In genomic region chr7:2251841-2252771, GRCh38 we compare ENCODE assay signal across 14 cellular contexts. TPM values are rescaled to one million over a fixed set of nuclear protein-coding genes. Genes with fewer than 3 reads are reported as not detected.
DNase-seq lines count a peak whose midpoint lies in the region; ATAC-seq, FAIRE-seq and TF ChIP-seq lines count a peak whose summit lies in the region.
"Had no signal": no experiment of that assay in that cellular context is flagged by ENCODE, and none has a peak within 500 bp of the region (broad histone marks: within the 10 kb centered on the region; RNA-seq: fewer than 3 reads in every experiment).

No MANE protein-coding gene starts in this region.

- 92% methylated on average over 16 of the region's 24 CpGs for WGBS in SK-N-SH (ENCODE audit: low lambda C conversion rate)
- WGBS in spleen, 5 donors, result 71 to 80% (median 77%) methylated on average over 16 to 24 of the region's 24 CpGs

- dilution Hi-C loops in endothelial cell of umbilical vein (cut with MboI; ENCODE audit: extremely low pct_ligation_motif_present, low sequenced_read_pairs), result no loop called here

- H3K4me1 ChIP-seq in SK-N-SH (ENCODE audit: control insufficient read depth in 1 of 2, insufficient read depth in 2 of 2, low read depth in 1 of 2, low read length in 1 of 2), result peaks cover 5 to 16% of the 10 kb centered on the region in 2 experiments; a peak in 3 of 4 replicates
- H3K4me1 ChIP-seq in endothelial cell of umbilical vein (ENCODE audit: control insufficient read depth, extremely low read depth, insufficient read depth, low read length), result peaks cover 17% of the 10 kb centered on the region
- peaks cover 9 to 50% (median 26%) of the 10 kb centered on the region in 6 donors for H3K4me1 ChIP-seq in spleen

- TF ChIP-seq EP300 in SK-N-SH (IDR thresholded peaks at IDR 0.05; ENCODE audit: borderline replicate concordance in 1 of 2, low read depth in 1 of 2, low read length in 1 of 2), result no peak

- H3K9me2 ChIP-seq in SK-N-SH, result no peaks in the 10 kb centered on the region

- intact Hi-C loops in endothelial cell of umbilical vein (cut with micrococcal nuclease), result no loop called here
- intact Hi-C loops in spleen (cut with DNase I; ENCODE audit: low total_unique reads), result no loop called here

- no peak for TF ChIP-seq POLR2A in NB4 (IDR thresholded peaks at IDR 0.05; ENCODE audit: extremely low read depth, insufficient read length)
- no peak for TF ChIP-seq POLR2A in endothelial cell of umbilical vein (IDR thresholded peaks at IDR 0.05; ENCODE audit: low read depth, low read length)
- TF ChIP-seq POLR2A in spleen (IDR thresholded peaks at IDR 0.05), result no peak

- no peak for TF ChIP-seq CTCF in SK-N-SH (IDR thresholded peaks at IDR 0.05)
- TF ChIP-seq CTCF in NB4 (IDR thresholded peaks at IDR 0.05; ENCODE audit: low read depth, low read length), result no peak
- TF ChIP-seq CTCF in endothelial cell of umbilical vein (IDR thresholded peaks at IDR 0.05; ENCODE audit: extremely low read depth in 1 of 2, insufficient read depth in 1 of 2, low read depth in 1 of 2, low read length in 2 of 2), result no peak
- TF ChIP-seq CTCF in spleen (IDR thresholded peaks at IDR 0.05 in 8 of 11, conservative IDR thresholded peaks at IDR 0.05 in 3 of 11), result no peak

- CTCF ChIA-PET in SK-N-SH (lab: Yijun Ruan, JAX), result interaction anchor here (1.1 to 2.9 kb wide), 3 partner anchors 10 to 96 kb away, joined by 5 to 16 read pairs (median 14); partner anchors contain the start of genes MRM2 and NUDT1
- CTCF ChIA-PET in endothelial cell of umbilical vein (lab: Charles Lee), result no interaction called here

- H3K9me1 ChIP-seq in endothelial cell of umbilical vein (replicated peaks; ENCODE audit: control insufficient read depth, extremely low read depth, insufficient read depth, low read length), result no peaks in the 10 kb centered on the region

- no peak overlapping the region for H3K4me2 ChIP-seq in SK-N-SH
- H3K4me2 ChIP-seq in endothelial cell of umbilical vein (ENCODE audit: insufficient read depth, low read length), result no peak overlapping the region

- BruUV-seq in endothelial cell of umbilical vein (replicated peaks; lab: Mats Ljungman, UMichigan), result TSS peak; percentile 33

- H3K36me3 ChIP-seq in SK-N-SH (replicated peaks in 1 of 2; ENCODE audit: control insufficient read depth in 1 of 2, insufficient read depth in 2 of 2, low read length in 1 of 2) (peaks cover 0 to 17% of the 10 kb centered on the region in 2 experiments), endothelial cell of umbilical vein (ENCODE audit: control insufficient read depth in 2 of 2, extremely low read depth in 1 of 2, insufficient read depth in 2 of 2, low read length in 2 of 2) (peaks cover 0 to 8% of the 10 kb centered on the region in 2 experiments), spleen (peaks cover 0 to 67% (median 47%) of the 10 kb centered on the region in 6 donors)

- H4K20me1 ChIP-seq in SK-N-SH (ENCODE audit: insufficient read depth) (no peaks in the 10 kb centered on the region), endothelial cell of umbilical vein (replicated peaks; ENCODE audit: control insufficient read depth, extremely low read depth, insufficient read depth, low read length) (no peaks in the 10 kb centered on the region)

- TF ChIP-seq RAD21 in SK-N-SH (IDR thresholded peaks at IDR 0.05; ENCODE audit: low read length), result no peak

- no peak overlapping the region for H2AFZ ChIP-seq in SK-N-SH (ENCODE audit: low read depth)
- no peak overlapping the region for H2AFZ ChIP-seq in endothelial cell of umbilical vein (ENCODE audit: low read depth, low read length)

- H3K27ac ChIP-seq in SK-N-SH (ENCODE audit: low read depth in 2 of 2, low read length in 1 of 2) (peak overlapping the region in 1 of 2 experiments; percentile 43; a peak in 1 of 4 replicates), endothelial cell of umbilical vein (ENCODE audit: insufficient read depth, low read depth, low read length) (no peak overlapping the region), spleen (peak overlapping the region in 5 of 8 donors; percentile 18 to 69 (median 27))
- H3K27ac ChIP-seq: coronary artery had no signal

- POLR2A ChIA-PET in SK-N-SH (lab: Yijun Ruan, JAX), result no interaction called here
- POLR2A ChIA-PET in endothelial cell of umbilical vein (lab: Charles Lee), result no interaction called here

- H3K4me3 ChIP-seq in SK-N-SH (ENCODE audit: low read depth in 2 of 2, low read length in 1 of 2) (no peak overlapping the region), NB4 (ENCODE audit: low read depth, low read length) (no peak overlapping the region), endothelial cell of umbilical vein (replicated peaks in 1 of 3; ENCODE audit: insufficient read depth in 1 of 3, low read depth in 1 of 3, low read length in 3 of 3) (no peak overlapping the region), spleen (no peak overlapping the region)
- H3K4me3 ChIP-seq: coronary artery, mucosa of descending colon had no signal

- ATAC-seq in SK-N-SH treated with all-trans-retinoic acid at 6 μM for 48 hours, result no peak
- ATAC-seq: mucosa of descending colon had no signal

- peaks cover 32% of the 10 kb centered on the region for H3F3A ChIP-seq in SK-N-SH (replicated peaks; ENCODE audit: insufficient read depth)

- no peak overlapping the region for H3K9ac ChIP-seq in SK-N-SH
- H3K9ac ChIP-seq in endothelial cell of umbilical vein (replicated peaks; ENCODE audit: extremely low read depth, insufficient read depth, low read length), result no peak overlapping the region

- no peaks in the 10 kb centered on the region; the same call in 1 of the 2 replicates for H3K79me2 ChIP-seq in SK-N-SH (ENCODE audit: insufficient read depth)
- no peaks in the 10 kb centered on the region for H3K79me2 ChIP-seq in endothelial cell of umbilical vein (ENCODE audit: control insufficient read depth, insufficient read depth, low read length)

- FAIRE-seq in endothelial cell of umbilical vein (lab: Jason Lieb, UNC), result no peak

- H3K9me3 ChIP-seq in SK-N-SH (no peaks in the 10 kb centered on the region), endothelial cell of umbilical vein (replicated peaks; ENCODE audit: control insufficient read depth, insufficient read depth, low read length) (no peaks in the 10 kb centered on the region), spleen (no peaks in the 10 kb centered on the region)
- H3K9me3 ChIP-seq: mucosa of descending colon had no signal

- peak; percentile 74 for DNase-seq in SK-N-SH
- peak; percentile 42 for DNase-seq in NB4 (ENCODE audit: low read depth)
- DNase-seq in endothelial cell of umbilical vein (ENCODE audit: low read depth, low spot score), result no peak
- peak; percentile 75 for DNase-seq in spleen
- DNase-seq in middle frontal gyrus (ENCODE audit: extremely low spot score, low spot score), result no peak
- no peak for DNase-seq in AML-193 (lab: John Stamatoyannopoulos, UW)
- DNase-seq in 8988T, result no peak
- DNase-seq: erythroblast, MM.1S, mucosa of descending colon, NCI-H2029, NCI-H69 had no signal

- H3K27me3 ChIP-seq in SK-N-SH (ENCODE audit: insufficient read depth) (no peaks in the 10 kb centered on the region), endothelial cell of umbilical vein (ENCODE audit: control insufficient read depth in 2 of 2, insufficient read depth in 2 of 2, low read length in 2 of 2) (no peaks in the 10 kb centered on the region), spleen (replicated peaks in 1 of 7) (no peaks in the 10 kb centered on the region)

RNA-seq across cellular contexts. Expression of gene NUDT1, which starts 10.1 kb away (rescaled TPM):
- polyA plus RNA-seq in SK-N-SH (2012; rRNA removed) (79.5 and 98.1 TPM in 2 replicates), endothelial cell of umbilical vein (22.9 and 25.9 TPM in 2 replicates), spleen (10 to 100 TPM; 38.2 to 69.3 (median 42.4) TPM)
- polyA plus RNA-seq in SK-N-SH (2012; cell fraction: cytosol; rRNA removed), result 69.1 and 83.0 TPM in 2 replicates
- polyA plus RNA-seq in SK-N-SH (2012; cell fraction: nucleus; rRNA removed), result 53.9 and 64.3 TPM in 2 replicates
- total RNA-seq in endothelial cell of umbilical vein (23.9 and 26.0 TPM in 2 replicates), spleen (10 to 100 TPM; 13.7 to 29.4 (median 20.4) TPM)
- polyA plus RNA-seq in endothelial cell of umbilical vein (2011; cell fraction: cytosol; rRNA removed), result 25.7 and 26.2 TPM in 2 replicates
- polyA plus RNA-seq in endothelial cell of umbilical vein (2011; cell fraction: nucleus; rRNA removed), result 10.5 and 10.6 TPM in 2 replicates
- polyA plus RNA-seq in endothelial cell of umbilical vein (2012), result 19.9 and 31.0 TPM in 2 replicates
- polyA minus RNA-seq in endothelial cell of umbilical vein, result 8.4 and 8.5 TPM in 2 replicates
- polyA minus RNA-seq in endothelial cell of umbilical vein (2011; cell fraction: cytosol; rRNA and poly(A)+ RNA removed), result 16.8 TPM
- 0.77 and 4.4 TPM in 2 replicates for polyA minus RNA-seq in endothelial cell of umbilical vein (2011; cell fraction: nucleus; rRNA and poly(A)+ RNA removed)

RNA-seq across cellular contexts. Expression of gene MRM2, which starts 10.1 kb away (rescaled TPM):
- polyA plus RNA-seq in SK-N-SH (2012; rRNA removed) (30.7 and 34.8 TPM in 2 replicates), endothelial cell of umbilical vein (8.2 and 10.6 TPM in 2 replicates), spleen (10 to 100 TPM; 24.1 to 35.8 (median 27.2) TPM)
- polyA plus RNA-seq in SK-N-SH (2012; cell fraction: cytosol; rRNA removed), result 36.0 and 37.6 TPM in 2 replicates
- polyA plus RNA-seq in SK-N-SH (2012; cell fraction: nucleus; rRNA removed), result 13.9 and 18.7 TPM in 2 replicates
- total RNA-seq in endothelial cell of umbilical vein (20.8 and 21.3 TPM in 2 replicates), spleen (10 to 100 TPM; 19.0 to 24.7 (median 23.3) TPM)
- 12.9 and 15.6 TPM in 2 replicates for polyA plus RNA-seq in endothelial cell of umbilical vein (2011; cell fraction: cytosol; rRNA removed)
- polyA plus RNA-seq in endothelial cell of umbilical vein (2011; cell fraction: nucleus; rRNA removed), result 6.6 and 8.0 TPM in 2 replicates
- 15.3 and 18.3 TPM in 2 replicates for polyA plus RNA-seq in endothelial cell of umbilical vein (2012)
- polyA minus RNA-seq in endothelial cell of umbilical vein, result 10.1 and 12.2 TPM in 2 replicates
- 12.2 TPM for polyA minus RNA-seq in endothelial cell of umbilical vein (2011; cell fraction: cytosol; rRNA and poly(A)+ RNA removed)
- polyA minus RNA-seq in endothelial cell of umbilical vein (2011; cell fraction: nucleus; rRNA and poly(A)+ RNA removed), result 2.6 and 4.6 TPM in 2 replicates

RNA-seq across cellular contexts. Expression of gene MAD1L1, which starts 19.4 kb away (rescaled TPM):
- 28.7 and 46.2 TPM in 2 replicates for polyA plus RNA-seq in SK-N-SH (2012; rRNA removed)
- polyA plus RNA-seq in SK-N-SH (2012; cell fraction: cytosol; rRNA removed), result 20.4 and 23.6 TPM in 2 replicates
- polyA plus RNA-seq in SK-N-SH (2012; cell fraction: nucleus; rRNA removed), result 29.9 and 64.7 TPM in 2 replicates
- 42.3 and 46.7 TPM in 2 replicates for total RNA-seq in endothelial cell of umbilical vein
- polyA plus RNA-seq in endothelial cell of umbilical vein, result 34.1 and 42.1 TPM in 2 replicates
- 22.6 and 26.0 TPM in 2 replicates for polyA plus RNA-seq in endothelial cell of umbilical vein (2011; cell fraction: cytosol; rRNA removed)
- polyA plus RNA-seq in endothelial cell of umbilical vein (2011; cell fraction: nucleus; rRNA removed), result 21.8 and 31.6 TPM in 2 replicates
- 15.8 and 20.7 TPM in 2 replicates for polyA plus RNA-seq in endothelial cell of umbilical vein (2012)
- 19.3 and 21.1 TPM in 2 replicates for polyA minus RNA-seq in endothelial cell of umbilical vein
- 31.7 TPM for polyA minus RNA-seq in endothelial cell of umbilical vein (2011; cell fraction: cytosol; rRNA and poly(A)+ RNA removed)
- 24.3 and 30.1 TPM in 2 replicates for polyA minus RNA-seq in endothelial cell of umbilical vein (2011; cell fraction: nucleus; rRNA and poly(A)+ RNA removed)
- total RNA-seq in spleen, result 100 to 1,000 TPM in 1 of 7 donors, 10 to 100 TPM in 6; 47.3 to 104 (median 62.0) TPM
- 100 to 1,000 TPM in 1 of 3 donors, 10 to 100 TPM in 2; 48.8 to 118 (median 75.0) TPM for polyA plus RNA-seq in spleen

Comparison
In these comparisons a context has a peak if more than half of its experiments do, and no peak if none do; other contexts are left out.
1. DNase-seq: peak in SK-N-SH (single experiment), NB4 (single experiment) and spleen (single experiment); none in endothelial cell of umbilical vein (single experiment), middle frontal gyrus (single experiment), AML-193 (0 of 2) and 8988T (single experiment).